ENCODE assay signal across 1 cellular context in genomic region chr3:187729598-187729997, GRCh38.
TF ChIP-seq lines count a peak whose summit lies in the region.

No MANE protein-coding gene starts in this region.

TF ChIP-seq in IMR-90, 13 proteins besides CTCF, POLR2A, EP300 and RAD21 (continued from another document):
- TF ChIP-seq USF2 (IDR thresholded peaks at IDR 0.05; ENCODE audit: low read depth, low read length) (no peak), SMC3 (IDR thresholded peaks at IDR 0.05; ENCODE audit: low read depth, low read length) (no peak), RCOR1 (IDR thresholded peaks at IDR 0.05; ENCODE audit: insufficient replicate concordance, low read length) (no peak)
